ENCODE assay signal across 1 cellular context in the genomic region with DNA sequence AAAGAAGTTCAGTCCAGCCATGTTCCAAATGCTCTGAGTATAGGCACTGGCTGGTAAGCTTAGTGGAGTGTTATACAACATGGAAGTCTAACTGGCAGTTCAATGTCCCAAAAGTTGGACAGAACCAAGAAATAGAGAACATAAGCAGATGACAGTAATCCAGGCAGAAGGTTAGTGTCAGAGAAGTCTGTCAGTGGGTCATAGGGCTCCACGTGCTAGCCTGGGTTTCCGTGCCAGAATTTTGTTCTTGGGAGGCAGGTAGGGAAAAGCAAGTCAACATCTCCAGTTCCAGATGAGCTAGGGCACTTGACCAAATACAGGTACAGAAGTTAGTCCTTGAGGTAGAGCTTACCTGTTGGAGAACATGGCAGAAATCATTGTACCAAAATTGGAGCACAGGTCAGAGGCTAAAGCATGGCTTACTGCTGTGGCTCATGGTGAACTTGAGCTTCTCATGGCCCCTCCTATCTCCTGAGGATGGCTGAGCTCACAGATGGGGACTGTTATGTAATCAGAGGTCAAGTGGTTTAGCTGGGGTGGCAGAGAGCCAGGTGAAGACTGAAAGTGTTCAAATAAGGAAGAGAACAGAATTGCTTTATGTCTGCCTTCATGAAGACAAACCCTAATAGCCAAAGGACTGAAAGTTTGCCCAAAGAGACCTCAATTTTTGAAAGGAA.
TF ChIP-seq lines count a peak whose summit lies in the region.

No MANE protein-coding gene starts in this region.

TF ChIP-seq in HEK293, 187 proteins besides CTCF, POLR2A, EP300 and RAD21 (continued from another document):
- TF ChIP-seq ZNF10 (tag by site-specific recombination; IDR thresholded peaks at IDR 0.05), result 0 out of 2 replicates have a peak, but pooled peaks have one; percentile 8
- TF ChIP-seq ZNF140 (tag by site-specific recombination; IDR thresholded peaks at IDR 0.05), result no peak
- TF ChIP-seq ZNF366 (tag by site-specific recombination; conservative IDR thresholded peaks at IDR 0.05), result peak; percentile 38; the same call in 1 of the 2 replicates
- 0 out of 2 replicates have a peak, but pooled peaks have one; percentile 19 for TF ChIP-seq ZXDB (tag by site-specific recombination; IDR thresholded peaks at IDR 0.05)
- no peak for TF ChIP-seq ZNF16 (tag by site-specific recombination; IDR thresholded peaks at IDR 0.05; ENCODE audit: low read depth)
- TF ChIP-seq, protein P1, sequence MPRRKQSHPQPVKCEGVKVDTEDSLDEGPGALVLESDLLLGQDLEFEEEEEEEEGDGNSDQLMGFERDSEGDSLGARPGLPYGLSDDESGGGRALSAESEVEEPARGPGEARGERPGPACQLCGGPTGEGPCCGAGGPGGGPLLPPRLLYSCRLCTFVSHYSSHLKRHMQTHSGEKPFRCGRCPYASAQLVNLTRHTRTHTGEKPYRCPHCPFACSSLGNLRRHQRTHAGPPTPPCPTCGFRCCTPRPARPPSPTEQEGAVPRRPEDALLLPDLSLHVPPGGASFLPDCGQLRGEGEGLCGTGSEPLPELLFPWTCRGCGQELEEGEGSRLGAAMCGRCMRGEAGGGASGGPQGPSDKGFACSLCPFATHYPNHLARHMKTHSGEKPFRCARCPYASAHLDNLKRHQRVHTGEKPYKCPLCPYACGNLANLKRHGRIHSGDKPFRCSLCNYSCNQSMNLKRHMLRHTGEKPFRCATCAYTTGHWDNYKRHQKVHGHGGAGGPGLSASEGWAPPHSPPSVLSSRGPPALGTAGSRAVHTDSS (tag by site-specific recombination; IDR thresholded peaks at IDR 0.05), result 0 out of 2 replicates have a peak, but pooled peaks have one; percentile 18
- peak; percentile 93 for TF ChIP-seq OVOL3 (tag by site-specific recombination; IDR thresholded peaks at IDR 0.05)
- peak; percentile 33; the same call in 1 of the 2 replicates for TF ChIP-seq YY2 (tag by site-specific recombination; IDR thresholded peaks at IDR 0.05)
- no peak for TF ChIP-seq ZNF792 (tag by site-specific recombination; IDR thresholded peaks at IDR 0.05)
- TF ChIP-seq, protein P2, sequence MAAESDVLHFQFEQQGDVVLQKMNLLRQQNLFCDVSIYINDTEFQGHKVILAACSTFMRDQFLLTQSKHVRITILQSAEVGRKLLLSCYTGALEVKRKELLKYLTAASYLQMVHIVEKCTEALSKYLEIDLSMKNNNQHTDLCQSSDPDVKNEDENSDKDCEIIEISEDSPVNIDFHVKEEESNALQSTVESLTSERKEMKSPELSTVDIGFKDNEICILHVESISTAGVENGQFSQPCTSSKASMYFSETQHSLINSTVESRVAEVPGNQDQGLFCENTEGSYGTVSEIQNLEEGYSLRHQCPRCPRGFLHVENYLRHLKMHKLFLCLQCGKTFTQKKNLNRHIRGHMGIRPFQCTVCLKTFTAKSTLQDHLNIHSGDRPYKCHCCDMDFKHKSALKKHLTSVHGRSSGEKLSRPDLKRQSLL (tag by site-specific recombination; IDR thresholded peaks at IDR 0.05), result peak; percentile 80
- no peak for TF ChIP-seq ZNF169 (tag by site-specific recombination; IDR thresholded peaks at IDR 0.05)
- TF ChIP-seq ZNF335 (tag by site-specific recombination; conservative IDR thresholded peaks at IDR 0.05), result 0 out of 2 replicates have a peak, but pooled peaks have one; percentile 19
- TF ChIP-seq ZBTB21 (tag by site-specific recombination; IDR thresholded peaks at IDR 0.05), result peak; percentile 73
- TF ChIP-seq ZNF561 (tag by site-specific recombination; IDR thresholded peaks at IDR 0.05; ENCODE audit: borderline replicate concordance), result 0 out of 2 replicates have a peak, but pooled peaks have one; percentile 57
- TF ChIP-seq ZNF600 (tag by site-specific recombination; IDR thresholded peaks at IDR 0.05), result 0 out of 2 replicates have a peak, but pooled peaks have one; percentile 12
- TF ChIP-seq KLF8 (tag by site-specific recombination; IDR thresholded peaks at IDR 0.05), result peak; percentile 62
- 0 out of 2 replicates have a peak, but pooled peaks have one; percentile 42 for TF ChIP-seq ZFP69B (tag by site-specific recombination; IDR thresholded peaks at IDR 0.05)
- TF ChIP-seq BCL11A (tag by site-specific recombination; IDR thresholded peaks at IDR 0.05; ENCODE audit: low read depth), result peak; percentile 60; the same call in 1 of the 2 replicates
- no peak for TF ChIP-seq ZBTB8A (tag by site-specific recombination; IDR thresholded peaks at IDR 0.05)
- TF ChIP-seq, protein P3, sequence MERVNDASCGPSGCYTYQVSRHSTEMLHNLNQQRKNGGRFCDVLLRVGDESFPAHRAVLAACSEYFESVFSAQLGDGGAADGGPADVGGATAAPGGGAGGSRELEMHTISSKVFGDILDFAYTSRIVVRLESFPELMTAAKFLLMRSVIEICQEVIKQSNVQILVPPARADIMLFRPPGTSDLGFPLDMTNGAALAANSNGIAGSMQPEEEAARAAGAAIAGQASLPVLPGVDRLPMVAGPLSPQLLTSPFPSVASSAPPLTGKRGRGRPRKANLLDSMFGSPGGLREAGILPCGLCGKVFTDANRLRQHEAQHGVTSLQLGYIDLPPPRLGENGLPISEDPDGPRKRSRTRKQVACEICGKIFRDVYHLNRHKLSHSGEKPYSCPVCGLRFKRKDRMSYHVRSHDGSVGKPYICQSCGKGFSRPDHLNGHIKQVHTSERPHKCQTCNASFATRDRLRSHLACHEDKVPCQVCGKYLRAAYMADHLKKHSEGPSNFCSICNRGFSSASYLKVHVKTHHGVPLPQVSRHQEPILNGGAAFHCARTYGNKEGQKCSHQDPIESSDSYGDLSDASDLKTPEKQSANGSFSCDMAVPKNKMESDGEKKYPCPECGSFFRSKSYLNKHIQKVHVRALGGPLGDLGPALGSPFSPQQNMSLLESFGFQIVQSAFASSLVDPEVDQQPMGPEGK (tag by site-specific recombination; IDR thresholded peaks at IDR 0.05), result peak; percentile 22; the same call in 1 of the 2 replicates
- TF ChIP-seq, protein P4, sequence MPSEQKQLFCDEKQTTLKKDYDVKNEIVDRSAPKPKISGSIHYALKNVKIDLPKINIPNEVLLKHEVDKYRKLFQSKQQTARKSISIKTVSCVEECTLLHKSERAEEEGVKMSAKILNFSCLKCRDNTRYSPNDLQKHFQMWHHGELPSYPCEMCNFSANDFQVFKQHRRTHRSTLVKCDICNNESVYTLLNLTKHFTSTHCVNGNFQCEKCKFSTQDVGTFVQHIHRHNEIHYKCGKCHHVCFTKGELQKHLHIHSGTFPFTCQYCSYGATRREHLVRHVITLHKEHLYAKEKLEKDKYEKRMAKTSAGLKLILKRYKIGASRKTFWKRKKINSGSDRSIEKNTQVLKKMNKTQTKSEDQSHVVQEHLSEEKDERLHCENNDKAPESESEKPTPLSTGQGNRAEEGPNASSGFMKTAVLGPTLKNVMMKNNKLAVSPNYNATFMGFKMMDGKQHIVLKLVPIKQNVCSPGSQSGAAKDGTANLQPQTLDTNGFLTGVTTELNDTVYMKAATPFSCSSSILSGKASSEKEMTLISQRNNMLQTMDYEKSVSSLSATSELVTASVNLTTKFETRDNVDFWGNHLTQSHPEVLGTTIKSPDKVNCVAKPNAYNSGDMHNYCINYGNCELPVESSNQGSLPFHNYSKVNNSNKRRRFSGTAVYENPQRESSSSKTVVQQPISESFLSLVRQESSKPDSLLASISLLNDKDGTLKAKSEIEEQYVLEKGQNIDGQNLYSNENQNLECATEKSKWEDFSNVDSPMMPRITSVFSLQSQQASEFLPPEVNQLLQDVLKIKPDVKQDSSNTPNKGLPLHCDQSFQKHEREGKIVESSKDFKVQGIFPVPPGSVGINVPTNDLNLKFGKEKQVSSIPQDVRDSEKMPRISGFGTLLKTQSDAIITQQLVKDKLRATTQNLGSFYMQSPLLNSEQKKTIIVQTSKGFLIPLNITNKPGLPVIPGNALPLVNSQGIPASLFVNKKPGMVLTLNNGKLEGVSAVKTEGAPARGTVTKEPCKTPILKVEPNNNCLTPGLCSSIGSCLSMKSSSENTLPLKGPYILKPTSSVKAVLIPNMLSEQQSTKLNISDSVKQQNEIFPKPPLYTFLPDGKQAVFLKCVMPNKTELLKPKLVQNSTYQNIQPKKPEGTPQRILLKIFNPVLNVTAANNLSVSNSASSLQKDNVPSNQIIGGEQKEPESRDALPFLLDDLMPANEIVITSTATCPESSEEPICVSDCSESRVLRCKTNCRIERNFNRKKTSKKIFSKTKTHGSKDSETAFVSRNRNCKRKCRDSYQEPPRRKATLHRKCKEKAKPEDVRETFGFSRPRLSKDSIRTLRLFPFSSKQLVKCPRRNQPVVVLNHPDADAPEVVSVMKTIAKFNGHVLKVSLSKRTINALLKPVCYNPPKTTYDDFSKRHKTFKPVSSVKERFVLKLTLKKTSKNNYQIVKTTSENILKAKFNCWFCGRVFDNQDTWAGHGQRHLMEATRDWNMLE (tag by site-specific recombination; conservative IDR thresholded peaks at IDR 0.05; ENCODE audit: low read depth), result 0 out of 2 replicates have a peak, but pooled peaks have one; percentile 19
- TF ChIP-seq ZNF558 (tag by site-specific recombination; IDR thresholded peaks at IDR 0.05), result no peak
- no peak for TF ChIP-seq ZNF658 (tag by site-specific recombination; IDR thresholded peaks at IDR 0.05)
- TF ChIP-seq, protein P5, sequence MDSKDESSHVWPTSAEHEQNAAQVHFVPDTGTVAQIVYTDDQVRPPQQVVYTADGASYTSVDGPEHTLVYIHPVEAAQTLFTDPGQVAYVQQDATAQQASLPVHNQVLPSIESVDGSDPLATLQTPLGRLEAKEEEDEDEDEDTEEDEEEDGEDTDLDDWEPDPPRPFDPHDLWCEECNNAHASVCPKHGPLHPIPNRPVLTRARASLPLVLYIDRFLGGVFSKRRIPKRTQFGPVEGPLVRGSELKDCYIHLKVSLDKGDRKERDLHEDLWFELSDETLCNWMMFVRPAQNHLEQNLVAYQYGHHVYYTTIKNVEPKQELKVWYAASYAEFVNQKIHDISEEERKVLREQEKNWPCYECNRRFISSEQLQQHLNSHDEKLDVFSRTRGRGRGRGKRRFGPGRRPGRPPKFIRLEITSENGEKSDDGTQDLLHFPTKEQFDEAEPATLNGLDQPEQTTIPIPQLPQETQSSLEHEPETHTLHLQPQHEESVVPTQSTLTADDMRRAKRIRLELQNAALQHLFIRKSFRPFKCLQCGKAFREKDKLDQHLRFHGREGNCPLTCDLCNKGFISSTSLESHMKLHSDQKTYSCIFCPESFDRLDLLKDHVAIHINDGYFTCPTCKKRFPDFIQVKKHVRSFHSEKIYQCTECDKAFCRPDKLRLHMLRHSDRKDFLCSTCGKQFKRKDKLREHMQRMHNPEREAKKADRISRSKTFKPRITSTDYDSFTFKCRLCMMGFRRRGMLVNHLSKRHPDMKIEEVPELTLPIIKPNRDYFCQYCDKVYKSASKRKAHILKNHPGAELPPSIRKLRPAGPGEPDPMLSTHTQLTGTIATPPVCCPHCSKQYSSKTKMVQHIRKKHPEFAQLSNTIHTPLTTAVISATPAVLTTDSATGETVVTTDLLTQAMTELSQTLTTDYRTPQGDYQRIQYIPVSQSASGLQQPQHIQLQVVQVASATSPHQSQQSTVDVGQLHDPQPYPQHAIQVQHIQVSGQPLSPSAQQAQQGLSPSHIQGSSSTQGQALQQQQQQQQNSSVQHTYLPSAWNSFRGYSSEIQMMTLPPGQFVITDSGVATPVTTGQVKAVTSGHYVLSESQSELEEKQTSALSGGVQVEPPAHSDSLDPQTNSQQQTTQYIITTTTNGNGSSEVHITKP (tag by site-specific recombination; IDR thresholded peaks at IDR 0.05), result peak; percentile 77
- TF ChIP-seq, protein P6, sequence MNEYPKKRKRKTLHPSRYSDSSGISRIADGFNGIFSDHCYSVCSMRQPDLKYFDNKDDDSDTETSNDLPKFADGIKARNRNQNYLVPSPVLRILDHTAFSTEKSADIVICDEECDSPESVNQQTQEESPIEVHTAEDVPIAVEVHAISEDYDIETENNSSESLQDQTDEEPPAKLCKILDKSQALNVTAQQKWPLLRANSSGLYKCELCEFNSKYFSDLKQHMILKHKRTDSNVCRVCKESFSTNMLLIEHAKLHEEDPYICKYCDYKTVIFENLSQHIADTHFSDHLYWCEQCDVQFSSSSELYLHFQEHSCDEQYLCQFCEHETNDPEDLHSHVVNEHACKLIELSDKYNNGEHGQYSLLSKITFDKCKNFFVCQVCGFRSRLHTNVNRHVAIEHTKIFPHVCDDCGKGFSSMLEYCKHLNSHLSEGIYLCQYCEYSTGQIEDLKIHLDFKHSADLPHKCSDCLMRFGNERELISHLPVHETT (tag by site-specific recombination; IDR thresholded peaks at IDR 0.05), result peak; percentile 61; the same call in 1 of the 2 replicates
- no peak for TF ChIP-seq ZNF2 (tag by site-specific recombination; IDR thresholded peaks at IDR 0.05)
- peak; percentile 47; the same call in 1 of the 2 replicates for TF ChIP-seq ZNF843 (tag by site-specific recombination; IDR thresholded peaks at IDR 0.05)
- peak; percentile 78 for TF ChIP-seq ZEB2 (tag by site-specific recombination; IDR thresholded peaks at IDR 0.05)
- TF ChIP-seq, protein P7, sequence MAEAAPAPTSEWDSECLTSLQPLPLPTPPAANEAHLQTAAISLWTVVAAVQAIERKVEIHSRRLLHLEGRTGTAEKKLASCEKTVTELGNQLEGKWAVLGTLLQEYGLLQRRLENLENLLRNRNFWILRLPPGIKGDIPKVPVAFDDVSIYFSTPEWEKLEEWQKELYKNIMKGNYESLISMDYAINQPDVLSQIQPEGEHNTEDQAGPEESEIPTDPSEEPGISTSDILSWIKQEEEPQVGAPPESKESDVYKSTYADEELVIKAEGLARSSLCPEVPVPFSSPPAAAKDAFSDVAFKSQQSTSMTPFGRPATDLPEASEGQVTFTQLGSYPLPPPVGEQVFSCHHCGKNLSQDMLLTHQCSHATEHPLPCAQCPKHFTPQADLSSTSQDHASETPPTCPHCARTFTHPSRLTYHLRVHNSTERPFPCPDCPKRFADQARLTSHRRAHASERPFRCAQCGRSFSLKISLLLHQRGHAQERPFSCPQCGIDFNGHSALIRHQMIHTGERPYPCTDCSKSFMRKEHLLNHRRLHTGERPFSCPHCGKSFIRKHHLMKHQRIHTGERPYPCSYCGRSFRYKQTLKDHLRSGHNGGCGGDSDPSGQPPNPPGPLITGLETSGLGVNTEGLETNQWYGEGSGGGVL (tag by site-specific recombination; IDR thresholded peaks at IDR 0.05), result peak; percentile 32; the same call in 1 of the 2 replicates
- TF ChIP-seq ZNF529 (tag by site-specific recombination; IDR thresholded peaks at IDR 0.05; ENCODE audit: insufficient replicate concordance), result no peak
- no peak for TF ChIP-seq OSR2 (tag by site-specific recombination; IDR thresholded peaks at IDR 0.05)
